ENCODE assay signal across 8 cellular contexts in the genomic region with DNA sequence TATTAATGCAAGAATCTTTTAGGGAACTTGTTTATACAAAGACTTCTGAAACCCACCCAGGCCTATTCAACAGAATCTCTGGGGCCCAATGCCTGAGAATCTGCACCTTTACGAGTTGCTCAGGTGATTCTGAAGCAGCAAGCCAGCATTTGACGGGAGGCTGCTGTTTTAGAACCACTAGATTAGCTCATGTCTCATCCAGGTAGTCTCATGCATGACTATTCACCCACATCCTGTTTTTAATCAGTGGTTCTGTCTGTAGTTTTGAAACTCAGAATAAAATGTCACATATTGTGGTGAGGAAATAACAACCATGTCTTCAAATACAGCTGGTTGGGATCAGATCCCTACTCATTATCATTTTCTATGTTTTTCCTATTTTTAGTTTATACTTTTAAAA. TPM values are rescaled to one million over a fixed set of nuclear protein-coding genes. Genes with fewer than 3 reads are reported as not detected.
A peak's percentile ranks its signal among the peaks of the same experiment; 100 is the strongest.
DNase-seq lines count a peak whose midpoint lies in the region; ATAC-seq, FAIRE-seq and TF ChIP-seq lines count a peak whose summit lies in the region.

No MANE protein-coding gene starts in this region.

- H3K36me3 Mint-ChIP-seq in T-cell = peaks cover 59% of the 10 kb centered on the region

- peak overlapping the region; percentile 23 to 51 (median 35) for H3K27ac ChIP-seq in transverse colon

- intact Hi-C loops in transverse colon (cut with DNase I; ENCODE audit: low total_unique reads) = no loop called here

- no peaks in the 10 kb centered on the region for H3K4me1 ChIP-seq in transverse colon
- no peaks in the 10 kb centered on the region for H3K4me1 ChIP-seq in HAP-1

- TF ChIP-seq POLR2A in transverse colon (IDR thresholded peaks at IDR 0.05) = peak; percentile 16

- no peak for FAIRE-seq in bronchial epithelial cell (lab: Jason Lieb, UNC)
- no peak for FAIRE-seq in frontal cortex (lab: Jason Lieb, UNC)

- H3K27ac Mint-ChIP-seq in T-cell = peak overlapping the region; percentile 99 to 100

- peaks cover 15 to 34% (median 21%) of the 10 kb centered on the region in 3 donors for H3K9me3 Mint-ChIP-seq in T-cell

- H3K27me3 ChIP-seq in bronchial epithelial cell (ENCODE audit: control insufficient read depth, insufficient read depth, low read length) = no peaks in the 10 kb centered on the region
- no peaks in the 10 kb centered on the region for H3K27me3 ChIP-seq in transverse colon
- no peaks in the 10 kb centered on the region for H3K27me3 ChIP-seq in HAP-1 (ENCODE audit: low read depth)

- ATAC-seq in GM18870 (IDR thresholded peaks at IDR 0.05; ENCODE audit: unreplicated experiment) (peak; percentile 98), HG02970 (IDR thresholded peaks at IDR 0.05; ENCODE audit: low FRiP score, unreplicated experiment) (peak; percentile 87), T-cell (replicated peaks in 1 of 4) (peak; percentile 92 to 97 (median 94))

- POLR2A ChIA-PET in T-cell (lab: Charles Lee) = interaction anchor here (0.9 to 2.2 kb wide), 23 partner anchors 9 to 1062 kb away, joined by 3 to 49 read pairs (median 7); partner anchors contain the start of genes CYTIP (in 2 of the 2) and ACVR1C (in 1 of the 2)

- H3K4me1 Mint-ChIP-seq in T-cell = peaks cover 68 to 81% (median 73%) of the 10 kb centered on the region in 3 donors

- CTCF ChIA-PET in T-cell (lab: Charles Lee) = interaction anchor here (0.6 to 2.0 kb wide), 19 partner anchors 9 to 89 kb away, joined by 3 to 23 read pairs (median 5); partner anchors contain the start of genes CYTIP (in 2 of the 2) and ERMN (in 1 of the 2)

- no peaks in the 10 kb centered on the region for H3K27me3 Mint-ChIP-seq in T-cell

- H3K4me3 Mint-ChIP-seq in T-cell = peak overlapping the region; percentile 14 to 67 (median 59)

- TF ChIP-seq EP300 in transverse colon (IDR thresholded peaks at IDR 0.05; ENCODE audit: low read depth) = no peak

- in situ Hi-C loops in transverse colon (cut with MboI; ENCODE audit: low pct_ligation_motif_present in 1 of 4, low pct_unique_long_range_greater_than_20kb in 1 of 4, low sequenced_read_pairs in 3 of 4) = no loop called here
- in situ Hi-C loops in HAP-1 (cut with MboI; ENCODE audit: low sequenced_read_pairs) = no loop called here

- H3K9me3 ChIP-seq in transverse colon (no peaks in the 10 kb centered on the region), HAP-1 (no peaks in the 10 kb centered on the region)

- H3K4me3 ChIP-seq in bronchial epithelial cell (ENCODE audit: low read depth, low read length) = no peak overlapping the region
- no peak overlapping the region for H3K4me3 ChIP-seq in transverse colon
- H3K4me3 ChIP-seq in HAP-1 = no peak overlapping the region

- no peaks in the 10 kb centered on the region for H3K36me3 ChIP-seq in bronchial epithelial cell (ENCODE audit: control insufficient read depth, insufficient read depth, low read length)
- no peaks in the 10 kb centered on the region for H3K36me3 ChIP-seq in transverse colon
- no peaks in the 10 kb centered on the region for H3K36me3 ChIP-seq in HAP-1 (replicated peaks)

- no peak for TF ChIP-seq CTCF in bronchial epithelial cell (IDR thresholded peaks at IDR 0.05; ENCODE audit: insufficient read depth, low read length, severe bottlenecking)
- TF ChIP-seq CTCF in transverse colon (IDR thresholded peaks at IDR 0.05) = no peak

- DNase-seq in T-cell (peak; percentile 33 to 86 (median 69)), bronchial epithelial cell (ENCODE audit: low read depth) (peak; percentile 87), transverse colon (no peak), NCI-H2029 (lab: John Stamatoyannopoulos, UW) (no peak), frontal cortex (ENCODE audit: low spot score in 2 of 2) (no peak), HAP-1 (ENCODE audit: low spot score in 2 of 2) (no peak)

- WGBS in transverse colon (ENCODE audit: low coverage in 1 of 2), 2 donors = 77% methylated on average over 2 of the region's 2 CpGs; no CpG with 5 or more reads in 1 of the 2 donors

RNA-seq across cellular contexts. Expression of gene CYTIP, which starts 39.5 kb away (rescaled TPM):
- total RNA-seq in T-cell = 100 to 1,000 TPM; 264 to 465 (median 273) TPM
- total RNA-seq in bronchial epithelial cell = not detected in 2 replicates
- 10 to 100 TPM in 1 of 4 donors, 1 to 10 TPM in 3; 4.6 to 25.1 (median 5.8) TPM for total RNA-seq in transverse colon
- total RNA-seq in frontal cortex = 2.9 TPM

Comparison
In these comparisons a context has a peak if more than half of its experiments do, and no peak if none do; other contexts are left out.
1. DNase-seq: peak in T-cell (34 of 34) and bronchial epithelial cell (single experiment); none in transverse colon (single experiment), NCI-H2029 (single experiment), frontal cortex (0 of 2) and HAP-1 (0 of 2).
2. RNA of gene CYTIP, which starts 39.5 kb away (total RNA-seq): 264 to 465 TPM in T-cell; 4.6 to 25.1 TPM in transverse colon, 2.9 TPM in frontal cortex (single experiment) and not detected in bronchial epithelial cell; every median in the first group is over 10 times any median in the second.
3. Peak in every context shown above with its lines, with median percentiles within 50 percentile points of each other: ATAC-seq.